In genomic region chr2:191855382-191855781, GRCh38 we compare ENCODE assay signal across 19 cellular contexts. TPM values are rescaled to one million over a fixed set of nuclear protein-coding genes. Genes with fewer than 3 reads are reported as not detected.
"Had no signal": no experiment of that assay in that cellular context is flagged by ENCODE, and none has a peak within 500 bp of the region (broad histone marks: within the 10 kb centered on the region; RNA-seq: fewer than 3 reads in every experiment).

No MANE protein-coding gene starts in this region.

- H3K4me1 ChIP-seq: vagina had no signal

- H3K4me3 ChIP-seq: dorsolateral prefrontal cortex, mucosa of descending colon, vagina had no signal

- ATAC-seq: activated CD8-positive, alpha-beta memory T cell treated with anti-CD3 and anti-CD28 coated beads, Interleukin-2, amount 10 ng/mL, durations not matched to agents 7 days and 5 days; mucosa of descending colon; naive thymus-derived CD8-positive, alpha-beta T cell; stimulated activated naive CD8-positive, alpha-beta T cell treated with anti-CD3 and anti-CD28 coated beads, Interleukin-15, Interleukin-2, amounts not matched to agents 100 U/mL and 50 U/mL, for 24 hours; T-cell had no signal

- H3K36me3 ChIP-seq: vagina had no signal

- H3K27ac ChIP-seq: dorsolateral prefrontal cortex, vagina had no signal

- H3K27ac Mint-ChIP-seq: activated B cell treated with CpG ODN at 0.5 μM for 24 hours; activated CD4-positive, alpha-beta memory T cell treated with anti-CD3 and anti-CD28 coated beads, Interleukin-2, amount 10 ng/mL, durations not matched to agents 7 days and 5 days; activated CD8-positive, alpha-beta memory T cell treated with anti-CD3 and anti-CD28 coated beads, Interleukin-2, amount 10 ng/mL, durations not matched to agents 7 days and 5 days; activated naive CD8-positive, alpha-beta T cell; endodermal cell; memory B cell; naive thymus-derived CD8-positive, alpha-beta T cell; T-cell had no signal

- H3K9me3 ChIP-seq: mucosa of descending colon, vagina had no signal

- H3K4me1 Mint-ChIP-seq: activated B cell treated with CpG ODN at 0.5 μM for 24 hours; activated CD4-positive, alpha-beta memory T cell treated with anti-CD3 and anti-CD28 coated beads, Interleukin-2, amount 10 ng/mL, durations not matched to agents 7 days and 5 days; activated CD8-positive, alpha-beta memory T cell treated with anti-CD3 and anti-CD28 coated beads, Interleukin-2, amount 10 ng/mL, durations not matched to agents 7 days and 5 days; memory B cell; naive thymus-derived CD8-positive, alpha-beta T cell; T-cell had no signal

- H3K27me3 ChIP-seq: dorsolateral prefrontal cortex, vagina had no signal

- H3K36me3 Mint-ChIP-seq: activated CD8-positive, alpha-beta memory T cell treated with anti-CD3 and anti-CD28 coated beads, Interleukin-2, amount 10 ng/mL, durations not matched to agents 7 days and 5 days; activated naive CD8-positive, alpha-beta T cell; memory B cell; naive thymus-derived CD8-positive, alpha-beta T cell; T-cell had no signal

- H3K4me3 Mint-ChIP-seq: activated B cell treated with CpG ODN at 0.5 μM for 24 hours; activated CD4-positive, alpha-beta memory T cell treated with anti-CD3 and anti-CD28 coated beads, Interleukin-2, amount 10 ng/mL, durations not matched to agents 7 days and 5 days; activated CD8-positive, alpha-beta memory T cell treated with anti-CD3 and anti-CD28 coated beads, Interleukin-2, amount 10 ng/mL, durations not matched to agents 7 days and 5 days; activated naive CD8-positive, alpha-beta T cell; endodermal cell; memory B cell; naive thymus-derived CD8-positive, alpha-beta T cell; T-cell had no signal

- DNase-seq: activated B cell treated with CpG ODN at 0.5 μM for 24 hours; activated CD4-positive, alpha-beta memory T cell treated with anti-CD3 and anti-CD28 coated beads, Interleukin-2, amount 10 ng/mL, durations not matched to agents 7 days and 5 days; activated CD4-positive, alpha-beta T cell treated with anti-CD3 and anti-CD28 coated beads for 4 hours; activated CD8-positive, alpha-beta memory T cell treated with anti-CD3 and anti-CD28 coated beads, Interleukin-2, amount 10 ng/mL, durations not matched to agents 7 days and 5 days; dorsolateral prefrontal cortex; endodermal cell; erythroblast; head of caudate nucleus; mucosa of descending colon; naive thymus-derived CD8-positive, alpha-beta T cell; nucleus accumbens; posterior cingulate gyrus; stimulated activated CD4-positive, alpha-beta T cell treated with anti-CD3 and anti-CD28 coated beads, Interleukin-2, amount 100 ng/mL, for 24 hours; stimulated activated naive CD8-positive, alpha-beta T cell treated with anti-CD3 and anti-CD28 coated beads, Interleukin-15, Interleukin-2, amounts not matched to agents 100 U/mL and 50 U/mL, for 24 hours; T-cell; trophoblast cell had no signal

- H3K9me3 Mint-ChIP-seq: activated CD4-positive, alpha-beta memory T cell treated with anti-CD3 and anti-CD28 coated beads, Interleukin-2, amount 10 ng/mL, durations not matched to agents 7 days and 5 days; memory B cell; T-cell had no signal

RNA-seq across cellular contexts. Expression of gene CAVIN2, which starts 8.5 kb away (rescaled TPM):
- total RNA-seq: activated B cell treated with CpG ODN at 0.5 μM for 24 hours; activated CD4-positive, alpha-beta memory T cell treated with anti-CD3 and anti-CD28 coated beads, Interleukin-2, amount 10 ng/mL, durations not matched to agents 7 days and 5 days; activated CD8-positive, alpha-beta memory T cell treated with anti-CD3 and anti-CD28 coated beads, Interleukin-2, amount 10 ng/mL, durations not matched to agents 7 days and 5 days; endodermal cell; naive thymus-derived CD8-positive, alpha-beta T cell had no signal
- polyA plus RNA-seq: naive thymus-derived CD8-positive, alpha-beta T cell had no signal
